Comparison of ENCODE assay signal across 17 cellular contexts in genomic region chr2:24410976-24411375, GRCh38. TPM values are rescaled to one million over a fixed set of nuclear protein-coding genes. Genes with fewer than 3 reads are reported as not detected.
DNase-seq lines count a peak whose midpoint lies in the region; ATAC-seq and TF ChIP-seq lines count a peak whose summit lies in the region.
"Had no signal": no experiment of that assay in that cellular context is flagged by ENCODE, and none has a peak within 500 bp of the region (broad histone marks: within the 10 kb centered on the region; RNA-seq: fewer than 3 reads in every experiment).

No MANE protein-coding gene starts in this region.

- H3K36me3 Mint-ChIP-seq in neural progenitor cell: no peaks in the 10 kb centered on the region
- H3K36me3 Mint-ChIP-seq: CD4-positive, CD25-positive, alpha-beta regulatory T cell had no signal

- no peak overlapping the region for H3K27ac ChIP-seq in DND-41 (ENCODE audit: low read length)
- H3K27ac ChIP-seq in ectodermal cell (ENCODE audit: insufficient read depth, low read depth, low read length, poor library complexity, severe bottlenecking): peak overlapping the region; percentile 91
- peak overlapping the region; percentile 75 for H3K27ac ChIP-seq in neural progenitor cell
- no peak overlapping the region for H3K27ac ChIP-seq in body of pancreas
- no peak overlapping the region for H3K27ac ChIP-seq in left ventricle myocardium inferior (replicated peaks)
- H3K27ac ChIP-seq in caudate nucleus (ENCODE audit: low read depth, low read length): no peak overlapping the region
- H3K27ac ChIP-seq: Peyer's patch had no signal

- no peaks in the 10 kb centered on the region for H3K4me1 ChIP-seq in DND-41 (ENCODE audit: insufficient read depth, low read length)
- H3K4me1 ChIP-seq in ectodermal cell (ENCODE audit: control insufficient read depth, insufficient read depth, low read length): peaks cover 26% of the 10 kb centered on the region
- H3K4me1 ChIP-seq in neural progenitor cell: peaks cover 33% of the 10 kb centered on the region
- no peaks in the 10 kb centered on the region for H3K4me1 ChIP-seq in body of pancreas
- no peaks in the 10 kb centered on the region for H3K4me1 ChIP-seq in left ventricle myocardium inferior
- H3K4me1 ChIP-seq: Peyer's patch had no signal

- H3K9me3 ChIP-seq in DND-41 (ENCODE audit: insufficient read depth, low read length, severe bottlenecking) (no peaks in the 10 kb centered on the region), ectodermal cell (ENCODE audit: control insufficient read depth, low read length) (no peaks in the 10 kb centered on the region), neural progenitor cell (ENCODE audit: low read depth) (no peaks in the 10 kb centered on the region), body of pancreas (no peaks in the 10 kb centered on the region), left ventricle myocardium inferior (replicated peaks) (no peaks in the 10 kb centered on the region)
- H3K9me3 ChIP-seq: Peyer's patch had no signal

- no peaks in the 10 kb centered on the region for H3K9me3 Mint-ChIP-seq in neural progenitor cell

- peak overlapping the region; percentile 51; the same call in 1 of the 2 replicates for H2AFZ ChIP-seq in DND-41 (ENCODE audit: low read depth, low read length)
- H2AFZ ChIP-seq in neural progenitor cell (replicated peaks): no peak overlapping the region

- TF ChIP-seq POLR2A in body of pancreas (IDR thresholded peaks at IDR 0.05): no peak

- H3K4me3 ChIP-seq in DND-41 (ENCODE audit: low read depth in 1 of 2, low read length in 2 of 2) (no peak overlapping the region), ectodermal cell (ENCODE audit: insufficient read depth, low read depth, low read length) (no peak overlapping the region), neural progenitor cell (peak overlapping the region; percentile 26), body of pancreas (no peak overlapping the region), left ventricle myocardium inferior (no peak overlapping the region)
- H3K4me3 ChIP-seq: Peyer's patch had no signal

- no peak for DNase-seq in DND-41
- DNase-seq in NCI-H69 (lab: John Stamatoyannopoulos, UW): peak; percentile 51
- peak; percentile 52 for DNase-seq in neural progenitor cell (ENCODE audit: low spot score)
- DNase-seq in body of pancreas: no peak
- DNase-seq in kidney tubule cell (ENCODE audit: low spot score): no peak
- DNase-seq in left ventricle myocardium inferior: no peak
- DNase-seq in caudate nucleus (lab: John Stamatoyannopoulos, UW): no peak
- DNase-seq: DMS79, KG1, MV-4-11, NCI-H1417 treated with DMSO at 0.1 percent for 48 hours, NCI-H2029 treated with DMSO at 0.1 percent for 48 hours, NCI-H524 treated with DMSO at 0.1 percent for 48 hours, Peyer's patch, Right ventricle myocardium superior had no signal

- TF ChIP-seq CTCF in DND-41 (IDR thresholded peaks at IDR 0.05; ENCODE audit: borderline replicate concordance, extremely low read depth, low read length, poor library complexity, severe bottlenecking): no peak
- no peak for TF ChIP-seq CTCF in neural progenitor cell (IDR thresholded peaks at IDR 0.05)
- no peak for TF ChIP-seq CTCF in body of pancreas (IDR thresholded peaks at IDR 0.05)
- TF ChIP-seq CTCF in left ventricle myocardium inferior (IDR thresholded peaks at IDR 0.05; ENCODE audit: borderline replicate concordance): no peak

- 48 to 64% methylated on average over 2 of the region's 2 CpGs for whole genome bisulfite sequencing in ectodermal cell, 2 experiments
- 72 to 82% methylated on average over 2 of the region's 2 CpGs for WGBS in body of pancreas, 2 donors

- H3K9ac ChIP-seq in DND-41 (ENCODE audit: low read depth, low read length): no peak overlapping the region
- no peak overlapping the region for H3K9ac ChIP-seq in neural progenitor cell

- H3K27me3 ChIP-seq in DND-41 (ENCODE audit: insufficient read depth, low read length, poor library complexity) (no peaks in the 10 kb centered on the region), ectodermal cell (ENCODE audit: control insufficient read depth, insufficient read depth, low read length, poor library complexity, severe bottlenecking) (no peaks in the 10 kb centered on the region), neural progenitor cell (no peaks in the 10 kb centered on the region), body of pancreas (peaks cover 0 to 12% of the 10 kb centered on the region in 2 donors), left ventricle myocardium inferior (ENCODE audit: low read depth) (peaks cover 32% of the 10 kb centered on the region)
- H3K27me3 ChIP-seq: Peyer's patch had no signal

- H3K4me2 ChIP-seq in DND-41 (ENCODE audit: insufficient read depth, low read length) (no peak overlapping the region), neural progenitor cell (peak overlapping the region; percentile 72)

- intact Hi-C loops in body of pancreas (cut with DNase I) (loop anchor here (5.0 kb wide), 1 partner anchor 416 kb away; no protein-coding TSS in a partner anchor), left ventricle myocardium inferior (cut with micrococcal nuclease) (no loop called here)

- H4K20me1 ChIP-seq in DND-41 (ENCODE audit: insufficient read depth, low read length): no peaks in the 10 kb centered on the region
- no peaks in the 10 kb centered on the region for H4K20me1 ChIP-seq in neural progenitor cell (ENCODE audit: low read depth)

- H3K4me1 Mint-ChIP-seq in neural progenitor cell: peaks cover 25% of the 10 kb centered on the region

- peak overlapping the region; percentile 15 for H3K4me3 Mint-ChIP-seq in neural progenitor cell
- H3K4me3 Mint-ChIP-seq: CD4-positive, CD25-positive, alpha-beta regulatory T cell had no signal

- H3K27ac Mint-ChIP-seq in neural progenitor cell: no peak overlapping the region
- H3K27ac Mint-ChIP-seq: CD4-positive, CD25-positive, alpha-beta regulatory T cell had no signal

- ATAC-seq in DND-41 (ENCODE audit: insufficient read depth, low read depth) (no peak), body of pancreas (no peak)

- no peaks in the 10 kb centered on the region for H3K79me2 ChIP-seq in DND-41 (ENCODE audit: insufficient read depth, low read length)
- no peaks in the 10 kb centered on the region for H3K79me2 ChIP-seq in neural progenitor cell (ENCODE audit: low read depth)

- H3K36me3 ChIP-seq in DND-41 (ENCODE audit: insufficient read depth, low read length): no peaks in the 10 kb centered on the region
- H3K36me3 ChIP-seq in ectodermal cell (ENCODE audit: control insufficient read depth, insufficient read depth, low read length): no peaks in the 10 kb centered on the region
- no peaks in the 10 kb centered on the region for H3K36me3 ChIP-seq in neural progenitor cell
- H3K36me3 ChIP-seq in body of pancreas (replicated peaks in 1 of 2; ENCODE audit: insufficient read depth in 1 of 2, low read depth in 2 of 2): no peaks in the 10 kb centered on the region
- no peaks in the 10 kb centered on the region for H3K36me3 ChIP-seq in left ventricle myocardium inferior
- H3K36me3 ChIP-seq: Peyer's patch had no signal

- H3F3A ChIP-seq in neural progenitor cell (ENCODE audit: low read depth): peaks cover 33% of the 10 kb centered on the region

- H3K27me3 Mint-ChIP-seq in neural progenitor cell (ENCODE audit: insufficient read depth, low read depth): peaks cover 8% of the 10 kb centered on the region

RNA-seq across cellular contexts. Expression of gene ITSN2, which starts 50.6 kb away (rescaled TPM):
- polyA plus RNA-seq in ectodermal cell (2013, experiment 1 of 4): 7.1 TPM
- polyA plus RNA-seq in ectodermal cell (2013, experiment 2 of 4): 8.2 TPM
- 8.0 TPM for polyA plus RNA-seq in ectodermal cell (2013, experiment 3 of 4)
- 9.8 TPM for polyA plus RNA-seq in ectodermal cell (2013, experiment 4 of 4)
- total RNA-seq in neural progenitor cell (ENCODE audit: low replicate concordance): 9.0 and 10.4 TPM in 2 replicates
- total RNA-seq in body of pancreas: 10 to 100 TPM; 32.9 to 61.0 TPM
- total RNA-seq in left ventricle myocardium inferior: 24.4 TPM

Comparison
In these comparisons a context has a peak if more than half of its experiments do, and no peak if none do; other contexts are left out.
1. DNase-seq: peak in NCI-H69 (single experiment) and neural progenitor cell (single experiment); none in DND-41 (single experiment), body of pancreas (0 of 4), kidney tubule cell (single experiment), left ventricle myocardium inferior (single experiment) and caudate nucleus (0 of 61).
2. H3K27ac ChIP-seq: peak in ectodermal cell (single experiment) and neural progenitor cell (single experiment); none in DND-41 (single experiment), body of pancreas (0 of 4), left ventricle myocardium inferior (single experiment) and caudate nucleus (single experiment).